Comparison of ENCODE assay signal across 27 cellular contexts in the genomic region with DNA sequence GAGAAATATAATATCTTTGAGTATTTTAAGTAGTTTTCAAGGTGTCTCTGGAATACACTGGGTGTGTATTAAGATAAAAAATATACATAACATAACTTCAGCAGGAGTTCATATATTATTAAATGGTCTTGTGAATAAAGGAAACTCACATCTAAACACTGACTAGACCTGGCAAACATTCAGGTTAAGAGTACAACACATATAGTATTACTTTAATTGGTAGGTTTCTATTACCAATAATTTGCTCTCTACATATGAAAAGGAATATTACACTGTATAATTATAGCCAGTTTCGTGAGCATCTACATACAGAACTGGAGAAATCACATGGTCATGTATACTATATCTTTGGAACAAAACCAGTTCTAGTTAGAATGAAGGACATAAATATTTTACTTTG. TPM values are rescaled to one million over a fixed set of nuclear protein-coding genes. Genes with fewer than 3 reads are reported as not detected.
"Had no signal": no experiment of that assay in that cellular context is flagged by ENCODE, and none has a peak within 500 bp of the region (broad histone marks: within the 10 kb centered on the region; RNA-seq: fewer than 3 reads in every experiment).

No MANE protein-coding gene starts in this region.

- ATAC-seq: activated naive CD4-positive, alpha-beta T cell treated with anti-CD3 and anti-CD28 coated beads, Interleukin-2, amount 50 U/mL, for 72 hours; activated T-cell treated with anti-CD3 and anti-CD28 coated beads, Interleukin-2, amount 50 U/mL, for 72 hours; esophagus mucosa; T-helper 17 cell; WTC11 had no signal

- H3K36me3 ChIP-seq: breast epithelium had no signal

- H3K27ac ChIP-seq: ascending aorta, breast epithelium, cardiac muscle cell, coronary artery had no signal

- H3K4me3 ChIP-seq: ascending aorta, breast epithelium, cardiac muscle cell, coronary artery, dorsolateral prefrontal cortex had no signal

- DNase-seq: activated CD4-positive, alpha-beta memory T cell treated with anti-CD3 and anti-CD28 coated beads, Interleukin-2, amount 10 ng/mL, durations not matched to agents 7 days and 5 days; activated CD4-positive, alpha-beta T cell treated with anti-CD3 and anti-CD28 coated beads for 1 hour; activated CD4-positive, alpha-beta T cell treated with anti-CD3 and anti-CD28 coated beads for 4 hours; activated CD4-positive, alpha-beta T cell treated with anti-CD3 and anti-CD28 coated beads, Interleukin-2, amount 10 ng/mL, durations not matched to agents 7 days and 5 days; activated CD4-positive, alpha-beta T cell treated with anti-CD3 and anti-CD28 coated beads, Interleukin-2, amount 50 U/mL, for 4 hours; activated CD8-positive, alpha-beta memory T cell treated with anti-CD3 and anti-CD28 coated beads, Interleukin-2, amount 50 U/mL, for 48 hours; activated gamma-delta T cell; activated naive CD4-positive, alpha-beta T cell; activated naive CD4-positive, alpha-beta T cell treated with anti-CD3 and anti-CD28 coated beads, Interleukin-2, amount 10 ng/mL, durations not matched to agents 7 days and 5 days; activated naive CD8-positive, alpha-beta T cell treated with anti-CD3 and anti-CD28 coated beads, Interleukin-2, amount 10 ng/mL, durations not matched to agents 7 days and 5 days; activated T-cell treated with anti-CD3 and anti-CD28 coated beads for 4 hours; activated T-cell treated with anti-CD3 and anti-CD28 coated beads, Interleukin-2, amount 50 U/mL, for 24 hours; activated T-cell treated with anti-CD3 and anti-CD28 coated beads, Interleukin-2, amount 50 U/mL, for 72 hours; dorsolateral prefrontal cortex; effector memory CD4-positive, alpha-beta T cell; endodermal cell; foreskin fibroblast; head of caudate nucleus; T-helper 17 cell had no signal

- H3K27me3 ChIP-seq: ascending aorta, breast epithelium, cardiac muscle cell, dorsolateral prefrontal cortex had no signal

- H3K9me3 ChIP-seq: ascending aorta, breast epithelium had no signal

RNA-seq across cellular contexts. Expression of a gene that starts 52.1 kb away (rescaled TPM):
- total RNA-seq: ascending aorta, epithelial cell of proximal tubule, esophagus mucosa, T-helper 17 cell had no signal
